15 cellular contexts compared by ENCODE assay signal in the genomic region with DNA sequence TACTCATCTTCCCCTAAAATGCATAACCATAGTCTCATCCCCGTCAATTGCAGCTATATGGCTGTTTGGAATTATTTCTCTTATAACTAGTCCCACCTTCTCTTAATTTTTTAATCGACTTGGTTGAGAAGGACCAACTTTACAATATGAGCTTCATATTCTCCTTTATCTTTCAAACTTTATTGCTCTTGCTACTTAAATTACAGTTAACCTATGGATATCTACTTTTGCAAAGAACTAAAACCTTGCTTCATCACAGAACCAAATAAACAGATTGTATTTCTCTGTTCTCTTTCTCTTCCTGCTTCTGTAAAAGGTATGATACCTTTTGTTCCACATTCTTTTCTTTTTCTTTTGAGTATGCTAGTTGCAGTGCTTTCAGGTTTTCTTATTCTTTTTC. TPM values are rescaled to one million over a fixed set of nuclear protein-coding genes. Genes with fewer than 3 reads are reported as not detected.
A peak's percentile ranks its signal among the peaks of the same experiment; 100 is the strongest.
DNase-seq lines count a peak whose midpoint lies in the region; ATAC-seq and TF ChIP-seq lines count a peak whose summit lies in the region.
"Had no signal": no experiment of that assay in that cellular context is flagged by ENCODE, and none has a peak within 500 bp of the region (broad histone marks: within the 10 kb centered on the region; RNA-seq: fewer than 3 reads in every experiment).

No MANE protein-coding gene starts in this region.

- WGBS in stomach, 5 donors: 86 to 94% (median 90%) methylated on average over 2 of the region's 2 CpGs

- H3K4me3 Mint-ChIP-seq in activated CD8-positive, alpha-beta memory T cell treated with anti-CD3 and anti-CD28 coated beads, Interleukin-2, amount 10 ng/mL, durations not matched to agents 7 days and 5 days: peak overlapping the region; percentile 82
- peak overlapping the region; percentile 3 to 92 (median 44) for H3K4me3 Mint-ChIP-seq in IgD-negative memory B cell
- peak overlapping the region; percentile 87 for H3K4me3 Mint-ChIP-seq in activated T-helper 17 cell treated with anti-CD3 and anti-CD28 coated beads, Interleukin-2, amount 50 U/mL, for 72 hours
- peak overlapping the region; percentile 65 for H3K4me3 Mint-ChIP-seq in natural killer cell treated with Interleukin-12 subunit alpha and Interleukin-12 subunit beta and Interleukin-15 and Interleukin-18, amount 100 ng/mL, for 72 hours
- H3K4me3 Mint-ChIP-seq: endodermal cell had no signal

- H3K9me3 ChIP-seq in stomach: no peaks in the 10 kb centered on the region
- H3K9me3 ChIP-seq: sigmoid colon had no signal

- peaks cover 12% of the 10 kb centered on the region for H3K36me3 Mint-ChIP-seq in activated CD8-positive, alpha-beta memory T cell treated with anti-CD3 and anti-CD28 coated beads, Interleukin-2, amount 10 ng/mL, durations not matched to agents 7 days and 5 days
- H3K36me3 Mint-ChIP-seq in IgD-negative memory B cell: no peaks in the 10 kb centered on the region
- H3K36me3 Mint-ChIP-seq in activated T-helper 17 cell treated with anti-CD3 and anti-CD28 coated beads, Interleukin-2, amount 50 U/mL, for 72 hours (ENCODE audit: low read depth): peaks cover 25% of the 10 kb centered on the region
- peaks cover 5% of the 10 kb centered on the region for H3K36me3 Mint-ChIP-seq in natural killer cell treated with Interleukin-12 subunit alpha and Interleukin-12 subunit beta and Interleukin-15 and Interleukin-18, amount 100 ng/mL, for 72 hours

- TF ChIP-seq EP300 in stomach (IDR thresholded peaks at IDR 0.05): no peak

- no peak for TF ChIP-seq POLR2A in stomach (IDR thresholded peaks at IDR 0.05)

- intact Hi-C loops in stomach (cut with DNase I; ENCODE audit: low total_unique reads): no loop called here

- peak overlapping the region; percentile 91 for H3K27ac Mint-ChIP-seq in activated CD8-positive, alpha-beta memory T cell treated with anti-CD3 and anti-CD28 coated beads, Interleukin-2, amount 10 ng/mL, durations not matched to agents 7 days and 5 days
- H3K27ac Mint-ChIP-seq in IgD-negative memory B cell: peak overlapping the region; percentile 75 to 99 (median 96)
- H3K27ac Mint-ChIP-seq in activated T-helper 17 cell treated with anti-CD3 and anti-CD28 coated beads, Interleukin-2, amount 50 U/mL, for 72 hours: peak overlapping the region; percentile 64
- H3K27ac Mint-ChIP-seq in natural killer cell treated with Interleukin-12 subunit alpha and Interleukin-12 subunit beta and Interleukin-15 and Interleukin-18, amount 100 ng/mL, for 72 hours: peak overlapping the region; percentile 74 to 89
- H3K27ac Mint-ChIP-seq: endodermal cell had no signal

- no peak overlapping the region for H3K4me3 ChIP-seq in stomach
- H3K4me3 ChIP-seq: sigmoid colon had no signal

- no peaks in the 10 kb centered on the region for H3K36me3 ChIP-seq in stomach
- H3K36me3 ChIP-seq: sigmoid colon had no signal

- no peaks in the 10 kb centered on the region for H3K9me3 Mint-ChIP-seq in activated CD8-positive, alpha-beta memory T cell treated with anti-CD3 and anti-CD28 coated beads, Interleukin-2, amount 10 ng/mL, durations not matched to agents 7 days and 5 days (ENCODE audit: low read depth)
- H3K9me3 Mint-ChIP-seq in IgD-negative memory B cell: no peaks in the 10 kb centered on the region
- H3K9me3 Mint-ChIP-seq in activated T-helper 17 cell treated with anti-CD3 and anti-CD28 coated beads, Interleukin-2, amount 50 U/mL, for 72 hours: no peaks in the 10 kb centered on the region
- no peaks in the 10 kb centered on the region for H3K9me3 Mint-ChIP-seq in natural killer cell treated with Interleukin-12 subunit alpha and Interleukin-12 subunit beta and Interleukin-15 and Interleukin-18, amount 100 ng/mL, for 72 hours

- H3K4me1 ChIP-seq in stomach: peaks cover 5 to 51% (median 28%) of the 10 kb centered on the region in 4 donors

- H3K4me1 Mint-ChIP-seq in activated CD8-positive, alpha-beta memory T cell treated with anti-CD3 and anti-CD28 coated beads, Interleukin-2, amount 10 ng/mL, durations not matched to agents 7 days and 5 days: peaks cover 61% of the 10 kb centered on the region
- H3K4me1 Mint-ChIP-seq in IgD-negative memory B cell: peaks cover 40 to 45% (median 44%) of the 10 kb centered on the region in 3 donors
- peaks cover 41% of the 10 kb centered on the region for H3K4me1 Mint-ChIP-seq in activated T-helper 17 cell treated with anti-CD3 and anti-CD28 coated beads, Interleukin-2, amount 50 U/mL, for 72 hours
- peaks cover 46 to 59% of the 10 kb centered on the region in 2 donors for H3K4me1 Mint-ChIP-seq in natural killer cell treated with Interleukin-12 subunit alpha and Interleukin-12 subunit beta and Interleukin-15 and Interleukin-18, amount 100 ng/mL, for 72 hours (ENCODE audit: low read depth in 2 of 2)

- no peak for ATAC-seq in activated CD8-positive, alpha-beta memory T cell treated with anti-CD3 and anti-CD28 coated beads, Interleukin-2, amount 10 ng/mL, durations not matched to agents 7 days and 5 days
- no peak for ATAC-seq in activated T-helper 17 cell treated with anti-CD3 and anti-CD28 coated beads, Interleukin-2, amount 50 U/mL, for 72 hours (replicated peaks)
- no peak for ATAC-seq in natural killer cell treated with Interleukin-12 subunit alpha and Interleukin-12 subunit beta and Interleukin-15 and Interleukin-18, amount 100 ng/mL, for 72 hours

- peak overlapping the region in 1 of 5 donors; percentile 46 for H3K27ac ChIP-seq in stomach
- H3K27ac ChIP-seq: sigmoid colon had no signal

- TF ChIP-seq CTCF in stomach (IDR thresholded peaks at IDR 0.05): no peak

- DNase-seq in activated CD8-positive, alpha-beta memory T cell treated with anti-CD3 and anti-CD28 coated beads, Interleukin-2, amount 10 ng/mL, durations not matched to agents 7 days and 5 days: no peak
- DNase-seq in activated CD8-positive, alpha-beta memory T cell treated with anti-CD3 and anti-CD28 coated beads for 24 hours: no peak
- no peak for DNase-seq in natural killer cell treated with Interleukin-12 subunit alpha and Interleukin-12 subunit beta and Interleukin-15 and Interleukin-18, amount 100 ng/mL, for 72 hours (ENCODE audit: low spot score)
- DNase-seq in GM19240 (ENCODE audit: insufficient read length, low spot score) (no peak), LoVo (ENCODE audit: low spot score) (no peak), stomach (no peak)
- DNase-seq: activated gamma-delta T cell treated with Interleukin-2 at 50 U/mL for 16 hours, endodermal cell, hippocampal formation, NCI-H748 treated with DMSO at 0.1 percent for 48 hours, occipital lobe, sigmoid colon, trophoblast cell had no signal

- H3K27me3 Mint-ChIP-seq in activated CD8-positive, alpha-beta memory T cell treated with anti-CD3 and anti-CD28 coated beads, Interleukin-2, amount 10 ng/mL, durations not matched to agents 7 days and 5 days: no peaks in the 10 kb centered on the region
- H3K27me3 Mint-ChIP-seq in IgD-negative memory B cell: no peaks in the 10 kb centered on the region
- H3K27me3 Mint-ChIP-seq in activated T-helper 17 cell treated with anti-CD3 and anti-CD28 coated beads, Interleukin-2, amount 50 U/mL, for 72 hours: no peaks in the 10 kb centered on the region
- H3K27me3 Mint-ChIP-seq in natural killer cell treated with Interleukin-12 subunit alpha and Interleukin-12 subunit beta and Interleukin-15 and Interleukin-18, amount 100 ng/mL, for 72 hours: no peaks in the 10 kb centered on the region

- no peaks in the 10 kb centered on the region for H3K27me3 ChIP-seq in stomach
- H3K27me3 ChIP-seq: sigmoid colon had no signal

- CTCF ChIA-PET in activated CD8-positive, alpha-beta memory T cell treated with anti-CD3 and anti-CD28 coated beads, Interleukin-2, amount 10 ng/mL, durations not matched to agents 7 days and 5 days (lab: Charles Lee): interaction anchor here (1.1 to 12.2 kb wide), 7 partner anchors 10 to 84 kb away, joined by 3 to 208 read pairs (median 5); no protein-coding TSS in a partner anchor

RNA-seq across cellular contexts. Expression of a gene that starts 6.1 kb away (rescaled TPM):
- total RNA-seq in activated CD8-positive, alpha-beta memory T cell treated with anti-CD3 and anti-CD28 coated beads, Interleukin-2, amount 10 ng/mL, durations not matched to agents 7 days and 5 days: 100 to 1,000 TPM; 102 to 192 TPM
- polyA plus RNA-seq in IgD-negative memory B cell: 18.5 TPM
- total RNA-seq in activated T-helper 17 cell treated with anti-CD3 and anti-CD28 coated beads, Interleukin-2, amount 50 U/mL, for 72 hours: 100 to 1,000 TPM; 126 to 150 TPM
- total RNA-seq in natural killer cell treated with Interleukin-12 subunit alpha and Interleukin-12 subunit beta and Interleukin-15 and Interleukin-18, amount 100 ng/mL, for 72 hours: 100 to 1,000 TPM; 119 to 127 TPM
- total RNA-seq in stomach: 10 to 100 TPM in 4 of 5 donors, 1 to 10 TPM in 1; 9.6 to 53.9 (median 18.7) TPM
- polyA plus RNA-seq in stomach: 10 to 100 TPM; 23.9 to 67.8 (median 41.5) TPM

RNA-seq across cellular contexts. Expression of a gene that starts 42.6 kb away (rescaled TPM):
- 10 to 100 TPM; 37.4 to 44.5 TPM for total RNA-seq in activated CD8-positive, alpha-beta memory T cell treated with anti-CD3 and anti-CD28 coated beads, Interleukin-2, amount 10 ng/mL, durations not matched to agents 7 days and 5 days
- 21.8 TPM for polyA plus RNA-seq in IgD-negative memory B cell
- total RNA-seq in activated T-helper 17 cell treated with anti-CD3 and anti-CD28 coated beads, Interleukin-2, amount 50 U/mL, for 72 hours: 10 to 100 TPM; 27.3 to 49.7 TPM
- 10 to 100 TPM; 42.8 to 45.7 TPM for total RNA-seq in natural killer cell treated with Interleukin-12 subunit alpha and Interleukin-12 subunit beta and Interleukin-15 and Interleukin-18, amount 100 ng/mL, for 72 hours
- total RNA-seq in stomach: 10 to 100 TPM in 3 of 5 donors, 1 to 10 TPM in 2; 2.3 to 31.9 (median 11.6) TPM
- polyA plus RNA-seq in stomach: 1 to 10 TPM; 8.2 to 9.9 (median 8.5) TPM
